Comparison of ENCODE assay signal across 1 cellular context in genomic region chr6:141587482-141588266, GRCh38.
TF ChIP-seq lines count a peak whose summit lies in the region.

No MANE protein-coding gene starts in this region.

TF ChIP-seq in IMR-90, 13 proteins besides CTCF, POLR2A, EP300 and RAD21 (continued from another document):
- TF ChIP-seq USF2 (IDR thresholded peaks at IDR 0.05; ENCODE audit: low read depth, low read length) = no peak
- peak; percentile 89 for TF ChIP-seq CEBPB (IDR thresholded peaks at IDR 0.05; ENCODE audit: low read depth, low read length)
- TF ChIP-seq RCOR1 (IDR thresholded peaks at IDR 0.05; ENCODE audit: insufficient replicate concordance, low read length) = no peak
- no peak for TF ChIP-seq SMC3 (IDR thresholded peaks at IDR 0.05; ENCODE audit: low read depth, low read length)
TF ChIP-seq in IMR-90: peak in this region for 1.
